12 cellular contexts compared by ENCODE assay signal in the genomic region with DNA sequence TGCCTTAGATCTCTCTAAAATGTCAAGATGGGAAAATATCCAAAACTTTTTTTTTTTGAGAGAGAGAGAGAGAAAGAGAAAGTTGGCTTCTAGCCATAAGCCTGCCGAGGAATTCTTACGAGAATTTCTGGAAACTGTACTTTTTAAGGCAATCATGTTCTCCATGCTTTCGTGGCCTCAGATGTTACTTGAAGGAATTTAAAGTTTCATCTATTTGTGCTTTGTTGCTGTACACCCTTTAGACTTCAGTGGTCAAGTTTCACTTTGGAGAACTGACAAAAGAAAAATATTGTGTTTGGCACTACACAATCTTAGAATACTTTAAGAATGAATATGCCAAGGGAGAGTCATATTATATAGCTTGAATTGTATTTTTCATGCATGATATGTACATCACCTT. TPM values are rescaled to one million over a fixed set of nuclear protein-coding genes. Genes with fewer than 3 reads are reported as not detected.
A peak's percentile ranks its signal among the peaks of the same experiment; 100 is the strongest.
DNase-seq lines count a peak whose midpoint lies in the region; ATAC-seq and TF ChIP-seq lines count a peak whose summit lies in the region.
"Had no signal": no experiment of that assay in that cellular context is flagged by ENCODE, and none has a peak within 500 bp of the region (broad histone marks: within the 10 kb centered on the region; RNA-seq: fewer than 3 reads in every experiment).

No MANE protein-coding gene starts in this region.

- no peak for ATAC-seq in HG02642 (IDR thresholded peaks at IDR 0.05; ENCODE audit: poor library complexity, unreplicated experiment)

- H3K36me3 Mint-ChIP-seq in activated CD4-positive, alpha-beta T cell treated with anti-CD3 and anti-CD28 coated beads, Interleukin-2, amount 10 ng/mL, durations not matched to agents 7 days and 5 days (ENCODE audit: low read depth): no peaks in the 10 kb centered on the region
- H3K36me3 Mint-ChIP-seq: activated naive CD4-positive, alpha-beta T cell treated with anti-CD3 and anti-CD28 coated beads, Interleukin-2, amount 50 U/mL, for 24 hours had no signal

- TF ChIP-seq POLR2A in thyroid gland (IDR thresholded peaks at IDR 0.05): no peak

- H3K4me3 ChIP-seq in thyroid gland (replicated peaks in 1 of 3): peak overlapping the region in 1 of 3 donors; percentile 14

- DNase-seq in HS-27A (ENCODE audit: low read depth) (peak; percentile 70), brain pericyte (ENCODE audit: low read depth, low spot score) (peak; percentile 73), kidney glomerular epithelial cell (lab: John Stamatoyannopoulos, UW) (peak; percentile 41), thyroid gland (no peak), SW 1271 (lab: John Stamatoyannopoulos, UW) (no peak), NCI-H2227 (lab: John Stamatoyannopoulos, UW; ENCODE audit: unreplicated experiment) (no peak)
- no peak for DNase-seq in activated CD4-positive, alpha-beta T cell treated with anti-CD3 and anti-CD28 coated beads, Interleukin-2, amount 10 ng/mL, durations not matched to agents 7 days and 5 days
- DNase-seq: immature natural killer cell; NCI-H524 treated with DMSO at 0.1 percent for 48 hours; stimulated activated CD4-positive, alpha-beta T cell treated with anti-CD3 and anti-CD28 coated beads, Interleukin-4, amount 100 ng/mL, for 1 hour had no signal

- WGBS in thyroid gland, 2 donors: 4 to 11% methylated on average over 3 of the region's 3 CpGs

- no peaks in the 10 kb centered on the region for H3K27me3 Mint-ChIP-seq in activated CD4-positive, alpha-beta T cell treated with anti-CD3 and anti-CD28 coated beads, Interleukin-2, amount 10 ng/mL, durations not matched to agents 7 days and 5 days
- H3K27me3 Mint-ChIP-seq: activated naive CD4-positive, alpha-beta T cell treated with anti-CD3 and anti-CD28 coated beads, Interleukin-2, amount 50 U/mL, for 24 hours had no signal

- intact Hi-C loops in thyroid gland (cut with DNase I): no loop called here

- no peaks in the 10 kb centered on the region for H3K27me3 ChIP-seq in thyroid gland

- POLR2A ChIA-PET in activated CD4-positive, alpha-beta T cell treated with anti-CD3 and anti-CD28 coated beads, Interleukin-2, amount 10 ng/mL, durations not matched to agents 7 days and 5 days (lab: Charles Lee): no interaction called here

- H3K36me3 ChIP-seq in thyroid gland: no peaks in the 10 kb centered on the region

- peaks cover 14% of the 10 kb centered on the region in 2 donors for H3K4me1 ChIP-seq in thyroid gland

- no peak overlapping the region for H3K27ac Mint-ChIP-seq in activated CD4-positive, alpha-beta T cell treated with anti-CD3 and anti-CD28 coated beads, Interleukin-2, amount 10 ng/mL, durations not matched to agents 7 days and 5 days
- H3K27ac Mint-ChIP-seq: activated naive CD4-positive, alpha-beta T cell treated with anti-CD3 and anti-CD28 coated beads, Interleukin-2, amount 50 U/mL, for 24 hours; immature natural killer cell had no signal

- no peaks in the 10 kb centered on the region for H3K9me3 Mint-ChIP-seq in activated CD4-positive, alpha-beta T cell treated with anti-CD3 and anti-CD28 coated beads, Interleukin-2, amount 10 ng/mL, durations not matched to agents 7 days and 5 days
- H3K9me3 Mint-ChIP-seq: activated naive CD4-positive, alpha-beta T cell treated with anti-CD3 and anti-CD28 coated beads, Interleukin-2, amount 50 U/mL, for 24 hours; immature natural killer cell had no signal

- no peaks in the 10 kb centered on the region for H3K4me1 Mint-ChIP-seq in activated CD4-positive, alpha-beta T cell treated with anti-CD3 and anti-CD28 coated beads, Interleukin-2, amount 10 ng/mL, durations not matched to agents 7 days and 5 days
- H3K4me1 Mint-ChIP-seq: activated naive CD4-positive, alpha-beta T cell treated with anti-CD3 and anti-CD28 coated beads, Interleukin-2, amount 50 U/mL, for 24 hours; immature natural killer cell had no signal

- no peak overlapping the region for H3K4me3 Mint-ChIP-seq in activated CD4-positive, alpha-beta T cell treated with anti-CD3 and anti-CD28 coated beads, Interleukin-2, amount 10 ng/mL, durations not matched to agents 7 days and 5 days
- H3K4me3 Mint-ChIP-seq: activated naive CD4-positive, alpha-beta T cell treated with anti-CD3 and anti-CD28 coated beads, Interleukin-2, amount 50 U/mL, for 24 hours; immature natural killer cell had no signal

- TF ChIP-seq CTCF in thyroid gland (IDR thresholded peaks at IDR 0.05): no peak

- CTCF ChIA-PET in activated CD4-positive, alpha-beta T cell treated with anti-CD3 and anti-CD28 coated beads, Interleukin-2, amount 10 ng/mL, durations not matched to agents 7 days and 5 days (lab: Charles Lee): no interaction called here

- H3K27ac ChIP-seq in thyroid gland: peak overlapping the region; percentile 46 to 83 (median 68)

- no peaks in the 10 kb centered on the region for H3K9me3 ChIP-seq in thyroid gland

RNA-seq across cellular contexts. Expression of a gene that starts 53.9 kb away (rescaled TPM):
- 10 to 100 TPM; 29.3 to 49.8 (median 40.2) TPM for total RNA-seq in thyroid gland
- total RNA-seq in activated CD4-positive, alpha-beta T cell treated with anti-CD3 and anti-CD28 coated beads, Interleukin-2, amount 10 ng/mL, durations not matched to agents 7 days and 5 days: not detected

Comparison
In these comparisons a context has a peak if more than half of its experiments do, and no peak if none do; other contexts are left out.
1. DNase-seq: peak in HS-27A (single experiment), brain pericyte (single experiment) and kidney glomerular epithelial cell (single experiment); none in thyroid gland (0 of 2), SW 1271 (0 of 2), activated CD4-positive, alpha-beta T cell treated with anti-CD3 and anti-CD28 coated beads, Interleukin-2, amount 10 ng/mL, durations not matched to agents 7 days and 5 days (single experiment) and NCI-H2227 (single experiment).
2. RNA of a gene that starts 53.9 kb away (total RNA-seq): 29.3 to 49.8 TPM in thyroid gland; not detected in activated CD4-positive, alpha-beta T cell treated with anti-CD3 and anti-CD28 coated beads, Interleukin-2, amount 10 ng/mL, durations not matched to agents 7 days and 5 days; every median in the first group is over 10 times any median in the second.